8 cellular contexts compared by ENCODE assay signal in genomic region chr5:91382530-91383026, GRCh38. TPM values are rescaled to one million over a fixed set of nuclear protein-coding genes. Genes with fewer than 3 reads are reported as not detected.
DNase-seq lines count a peak whose midpoint lies in the region; ATAC-seq and TF ChIP-seq lines count a peak whose summit lies in the region.

No MANE protein-coding gene starts in this region.

- intact Hi-C loops in left lung (cut with DNase I): loop anchor here in 1 of 2 donors (5.0 to 10.0 kb wide), 2 partner anchors 158 to 280 kb away; no protein-coding TSS in a partner anchor

- peak overlapping the region; percentile 94 for H3K4me3 ChIP-seq in Jurkat, Clone E6-1 (ENCODE audit: low read length)
- peak overlapping the region; percentile 89 to 94 for H3K4me3 ChIP-seq in SK-N-SH (ENCODE audit: low read depth in 2 of 2, low read length in 1 of 2)
- peak overlapping the region; percentile 63 to 76 for H3K4me3 ChIP-seq in left lung

- H3K79me2 ChIP-seq in SK-N-SH (ENCODE audit: insufficient read depth): peaks cover 55% of the 10 kb centered on the region

- DNase-seq in COR-L47 (lab: John Stamatoyannopoulos, UW): peak; percentile 24
- DNase-seq in Jurkat, Clone E6-1 (ENCODE audit: low read depth, low spot score): peak; percentile 58
- no peak for DNase-seq in SK-N-SH
- peak in 23 of 61 donors; percentile 3 to 51 (median 16) for DNase-seq in caudate nucleus (lab: John Stamatoyannopoulos, UW)
- no peak for DNase-seq in left lung
- no peak for DNase-seq in stimulated activated naive B cell treated with anti-CD40 and anti-IgM and Interleukin-4, amounts not matched to agents 10 μg/mL and 1 μg/mL and 100 μg/mL, for 72 hours
- DNase-seq in GM19240 (ENCODE audit: insufficient read length, low spot score): no peak

- H3K9me3 ChIP-seq in SK-N-SH: no peaks in the 10 kb centered on the region
- H3K9me3 ChIP-seq in left lung: no peaks in the 10 kb centered on the region

- H3K9me2 ChIP-seq in SK-N-SH: no peaks in the 10 kb centered on the region

- peaks cover 10 to 18% of the 10 kb centered on the region in 2 experiments for H3K36me3 ChIP-seq in SK-N-SH (replicated peaks in 1 of 2; ENCODE audit: control insufficient read depth in 1 of 2, insufficient read depth in 2 of 2, low read length in 1 of 2)
- peaks cover 0 to 6% of the 10 kb centered on the region in 2 donors for H3K36me3 ChIP-seq in left lung

- under 1% methylated on average over 14 of the region's 14 CpGs for WGBS in SK-N-SH (ENCODE audit: low lambda C conversion rate)

- peak; percentile 4; the same call in 1 of the 2 replicates for TF ChIP-seq RAD21 in SK-N-SH (IDR thresholded peaks at IDR 0.05; ENCODE audit: low read length)

- H3K27ac ChIP-seq in SK-N-SH (ENCODE audit: low read depth in 2 of 2, low read length in 1 of 2) (peak overlapping the region; percentile 100), caudate nucleus (ENCODE audit: low read depth, low read length) (peak overlapping the region; percentile 100), left lung (peak overlapping the region; percentile 99 to 100)

- no peaks in the 10 kb centered on the region for H3K9me3 Mint-ChIP-seq in stimulated activated naive B cell treated with anti-CD40 and anti-IgM and Interleukin-4, amounts not matched to agents 10 μg/mL and 1 μg/mL and 100 μg/mL, for 72 hours

- H3K27ac Mint-ChIP-seq in stimulated activated naive B cell treated with anti-CD40 and anti-IgM and Interleukin-4, amounts not matched to agents 10 μg/mL and 1 μg/mL and 100 μg/mL, for 72 hours: peak overlapping the region; percentile 98

- POLR2A ChIA-PET in SK-N-SH (lab: Yijun Ruan, JAX): interaction anchor here (0.7 to 1.9 kb wide), 18 partner anchors 8 to 517 kb away, joined by 3 to 16 read pairs (median 4); no protein-coding TSS in a partner anchor

- CTCF ChIA-PET in SK-N-SH (lab: Yijun Ruan, JAX): interaction anchor here (0.9 to 7.2 kb wide), 11 partner anchors 13 to 573 kb away, joined by 3 to 128 read pairs (median 39); no protein-coding TSS in a partner anchor

- no peak for TF ChIP-seq CTCF in SK-N-SH (IDR thresholded peaks at IDR 0.05)
- no peak for TF ChIP-seq CTCF in left lung (IDR thresholded peaks at IDR 0.05)

- H4K20me1 ChIP-seq in SK-N-SH (ENCODE audit: insufficient read depth): peaks cover 8% of the 10 kb centered on the region; the same call in 1 of the 2 replicates

- H3K27me3 Mint-ChIP-seq in stimulated activated naive B cell treated with anti-CD40 and anti-IgM and Interleukin-4, amounts not matched to agents 10 μg/mL and 1 μg/mL and 100 μg/mL, for 72 hours: no peaks in the 10 kb centered on the region

- ATAC-seq in left lung: no peak
- no peak for ATAC-seq in stimulated activated naive B cell treated with anti-CD40 and anti-IgM and Interleukin-4, amounts not matched to agents 10 μg/mL and 1 μg/mL and 100 μg/mL, for 72 hours (replicated peaks)
- ATAC-seq in HG02840 (IDR thresholded peaks at IDR 0.05; ENCODE audit: low FRiP score, unreplicated experiment): no peak

- H2AFZ ChIP-seq in SK-N-SH (ENCODE audit: low read depth): no peak overlapping the region

- peaks cover 47% of the 10 kb centered on the region for H3F3A ChIP-seq in SK-N-SH (replicated peaks; ENCODE audit: insufficient read depth)

- H3K4me2 ChIP-seq in SK-N-SH: peak overlapping the region; percentile 82

- peaks cover 0 to 15% of the 10 kb centered on the region in 2 donors for H3K4me1 Mint-ChIP-seq in stimulated activated naive B cell treated with anti-CD40 and anti-IgM and Interleukin-4, amounts not matched to agents 10 μg/mL and 1 μg/mL and 100 μg/mL, for 72 hours

- H3K27me3 ChIP-seq in SK-N-SH (ENCODE audit: insufficient read depth): no peaks in the 10 kb centered on the region
- H3K27me3 ChIP-seq in left lung: no peaks in the 10 kb centered on the region

- peaks cover 0 to 7% of the 10 kb centered on the region in 2 donors for H3K36me3 Mint-ChIP-seq in stimulated activated naive B cell treated with anti-CD40 and anti-IgM and Interleukin-4, amounts not matched to agents 10 μg/mL and 1 μg/mL and 100 μg/mL, for 72 hours

- peak overlapping the region; percentile 100 for H3K9ac ChIP-seq in SK-N-SH

- H3K4me1 ChIP-seq in SK-N-SH (ENCODE audit: control insufficient read depth in 1 of 2, insufficient read depth in 2 of 2, low read depth in 1 of 2, low read length in 1 of 2): peaks cover 8 to 12% of the 10 kb centered on the region in 2 experiments; a peak in 3 of 4 replicates
- peaks cover 7 to 26% of the 10 kb centered on the region in 2 donors for H3K4me1 ChIP-seq in left lung

- no peak for TF ChIP-seq EP300 in SK-N-SH (IDR thresholded peaks at IDR 0.05; ENCODE audit: borderline replicate concordance in 1 of 2, low read depth in 1 of 2, low read length in 1 of 2)

- peak overlapping the region; percentile 96 to 100 for H3K4me3 Mint-ChIP-seq in stimulated activated naive B cell treated with anti-CD40 and anti-IgM and Interleukin-4, amounts not matched to agents 10 μg/mL and 1 μg/mL and 100 μg/mL, for 72 hours

TF ChIP-seq in SK-N-SH, 30 proteins besides CTCF, POLR2A, EP300 and RAD21 (continues in another document):
- no peak for TF ChIP-seq TCF12 (IDR thresholded peaks at IDR 0.05)
- 0 out of 2 replicates have a peak, but pooled peaks have one; percentile 40 for TF ChIP-seq SIN3A (IDR thresholded peaks at IDR 0.05; ENCODE audit: borderline replicate concordance, low read depth, low read length)
- no peak for TF ChIP-seq IRF3 (IDR thresholded peaks at IDR 0.05; ENCODE audit: low read depth, low read length)
- TF ChIP-seq SMC3 (IDR thresholded peaks at IDR 0.05; ENCODE audit: low read depth, low read length): no peak
- 0 out of 2 replicates have a peak, but pooled peaks have one; percentile 4 for TF ChIP-seq MAX (IDR thresholded peaks at IDR 0.05; ENCODE audit: low read depth)
- TF ChIP-seq REST (IDR thresholded peaks at IDR 0.05; ENCODE audit: low read depth, low read length): 0 out of 2 replicates have a peak, but pooled peaks have one; percentile 4
- no peak for TF ChIP-seq JUND (IDR thresholded peaks at IDR 0.05)
- TF ChIP-seq YY1 (IDR thresholded peaks at IDR 0.05; ENCODE audit: low read depth): no peak
- no peak for TF ChIP-seq MXI1 (IDR thresholded peaks at IDR 0.05; ENCODE audit: low read depth, low read length)
- peak; percentile 57; the same call in 1 of the 2 replicates for TF ChIP-seq POLR2AphosphoS5 (IDR thresholded peaks at IDR 0.05; ENCODE audit: low read depth, low read length)
- TF ChIP-seq USF2 (IDR thresholded peaks at IDR 0.05; ENCODE audit: borderline replicate concordance, low read depth, low read length): no peak

RNA-seq across cellular contexts. Expression of gene ARRDC3, which starts 0.5 kb away (rescaled TPM):
- polyA plus RNA-seq in Jurkat, Clone E6-1 (2012; ENCODE audit: insufficient read depth, insufficient read length): 7.7 TPM
- polyA plus RNA-seq in SK-N-SH (2012; rRNA removed): 24.6 and 26.0 TPM in 2 replicates
- polyA plus RNA-seq in SK-N-SH (2012; cell fraction: cytosol; rRNA removed): 17.4 and 18.4 TPM in 2 replicates
- polyA plus RNA-seq in SK-N-SH (2012; cell fraction: nucleus; rRNA removed): 28.4 and 68.8 TPM in 2 replicates
- 100 to 1,000 TPM in 1 of 2 donors, 10 to 100 TPM in 1; 80.3 to 182 TPM for total RNA-seq in left lung

Comparison
In these comparisons a context has a peak if more than half of its experiments do, and no peak if none do; other contexts are left out.
1. DNase-seq: peak in COR-L47 (single experiment) and Jurkat, Clone E6-1 (single experiment); none in SK-N-SH (single experiment), left lung (0 of 2), stimulated activated naive B cell treated with anti-CD40 and anti-IgM and Interleukin-4, amounts not matched to agents 10 μg/mL and 1 μg/mL and 100 μg/mL, for 72 hours (single experiment) and GM19240 (single experiment).
2. Peak in every context shown above with its lines, with median percentiles within 50 percentile points of each other: H3K4me3 ChIP-seq and H3K27ac ChIP-seq.